8 cellular contexts compared by ENCODE assay signal in the genomic region with DNA sequence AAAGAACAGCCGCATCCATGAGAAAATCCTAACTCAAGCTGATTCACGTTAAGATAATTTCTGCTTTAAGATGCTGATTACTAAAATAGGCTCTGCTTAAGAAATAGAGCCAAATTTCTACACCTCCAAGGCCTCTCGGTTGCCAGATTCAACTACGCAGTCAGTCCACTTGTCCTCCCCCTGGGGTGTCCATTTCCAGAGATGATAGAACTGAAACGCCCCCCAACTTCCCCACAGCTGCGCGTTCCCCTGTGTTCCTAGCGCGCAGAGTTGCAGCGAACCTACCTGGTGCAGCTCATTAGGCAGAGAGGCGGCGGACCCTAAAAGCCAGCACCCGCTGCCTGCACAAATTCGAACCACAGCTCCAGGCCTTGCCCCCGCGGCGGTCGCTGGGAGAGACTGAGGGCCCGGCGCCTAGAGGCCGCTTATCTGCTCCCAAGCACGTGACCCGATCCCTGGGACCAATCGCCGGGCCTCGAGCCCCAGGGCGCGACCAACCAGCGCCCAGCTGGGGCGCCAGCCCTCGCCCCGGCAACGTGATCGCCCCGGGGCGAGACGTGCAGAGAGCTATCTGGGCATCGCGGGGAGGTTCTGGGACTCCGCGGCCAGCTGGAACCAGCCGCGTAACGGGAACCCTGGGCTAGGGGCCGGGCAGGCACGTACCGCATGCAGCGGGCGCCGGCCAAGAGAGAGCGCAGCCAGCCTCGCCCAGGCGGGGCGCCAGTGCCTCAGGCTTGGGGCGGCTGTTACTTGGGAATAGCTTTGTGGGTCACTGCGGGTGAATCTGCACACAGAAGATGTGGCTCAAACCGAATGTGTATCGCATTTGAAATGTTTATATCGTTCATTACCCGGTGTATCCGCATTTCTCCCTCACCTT.
DNase-seq lines count a peak whose midpoint lies in the region; ATAC-seq and TF ChIP-seq lines count a peak whose summit lies in the region.

A gene (minus strand): TSS at position 401 of the 880 bp plus-strand sequence. CDS start 102 bp downstream, at position 299.

- ATAC-seq in HG02938 (IDR thresholded peaks at IDR 0.05; ENCODE audit: unreplicated experiment) (peak; percentile 71), memory B cell (ENCODE audit: low read depth) (peak; percentile 75)

- no peaks in the 10 kb centered on the region for H3K36me3 Mint-ChIP-seq in memory B cell

- peaks cover 5% of the 10 kb centered on the region for H3K4me1 Mint-ChIP-seq in memory B cell

- H3K27ac Mint-ChIP-seq in memory B cell: no peak within 1 kb of the TSS

- H3K4me3 Mint-ChIP-seq in memory B cell: peak within 1 kb of the TSS; percentile 54

- in situ Hi-C loops in GM13977 (cut with MboI; ENCODE audit: low pct_unique_long_range_greater_than_20kb, low sequenced_read_pairs, unreplicated experiment): no loop called here

- DNase-seq in GM13977 (ENCODE audit: low spot score) (peak; percentile 64), NCI-H2227 treated with DMSO at 0.1 percent for 48 hours (lab: John Stamatoyannopoulos, UW) (peak; percentile 78), activated T-cell treated with anti-CD3 and anti-CD28 coated beads for 1 hour (ENCODE audit: low read depth) (peak; percentile 1), epithelial cell of esophagus (ENCODE audit: low read depth) (peak; percentile 90), memory B cell (ENCODE audit: low spot score in 2 of 2) (peak; percentile 12 to 20), NCI-H187 treated with DMSO at 0.1 percent for 48 hours (lab: John Stamatoyannopoulos, UW) (no peak)
- DNase-seq in stimulated activated CD8-positive, alpha-beta memory T cell treated with anti-CD3 and anti-CD28 coated beads, Interleukin-15, amount 100 ng/mL, for 48 hours (ENCODE audit: low read depth in 2 of 2): peak; percentile 35 to 47

- peaks cover 13% of the 10 kb centered on the region for H3K27me3 Mint-ChIP-seq in memory B cell

- H3K9me3 Mint-ChIP-seq in memory B cell: no peaks in the 10 kb centered on the region

- peak within 1 kb of the TSS; percentile 71 for H3K4me3 ChIP-seq in epithelial cell of esophagus (ENCODE audit: low read length)

- TF ChIP-seq CTCF in GM13977 (IDR thresholded peaks at IDR 0.05; ENCODE audit: extremely low read depth, insufficient read depth, missing control alignments) (peak; percentile 40), epithelial cell of esophagus (IDR thresholded peaks at IDR 0.05; ENCODE audit: insufficient read depth, low read depth, low read length, missing control alignments) (peak; percentile 18)
